In genomic region chr3:142418926-142419592, GRCh38 we compare ENCODE assay signal across 17 cellular contexts. TPM values are rescaled to one million over a fixed set of nuclear protein-coding genes. Genes with fewer than 3 reads are reported as not detected.
DNase-seq lines count a peak whose midpoint lies in the region; ATAC-seq and TF ChIP-seq lines count a peak whose summit lies in the region.
"Had no signal": no experiment of that assay in that cellular context is flagged by ENCODE, and none has a peak within 500 bp of the region (broad histone marks: within the 10 kb centered on the region; RNA-seq: fewer than 3 reads in every experiment).

No MANE protein-coding gene starts in this region.

- no peak for ATAC-seq in stimulated activated naive CD8-positive, alpha-beta T cell treated with anti-CD3 and anti-CD28 coated beads, Interleukin-15, amount 100 ng/mL, for 72 hours
- no peak for ATAC-seq in GM21723 (IDR thresholded peaks at IDR 0.05; ENCODE audit: unreplicated experiment)
- ATAC-seq: A549 had no signal

- H3K27ac Mint-ChIP-seq in stimulated activated naive CD8-positive, alpha-beta T cell treated with anti-CD3 and anti-CD28 coated beads, Interleukin-15, Interleukin-2, amounts not matched to agents 100 ng/mL and 50 ng/mL, for 24 hours: peak overlapping the region; percentile 36
- H3K27ac Mint-ChIP-seq in stimulated activated naive CD8-positive, alpha-beta T cell treated with anti-CD3 and anti-CD28 coated beads, Interleukin-15, amount 100 ng/mL, for 72 hours: no peak overlapping the region
- H3K27ac Mint-ChIP-seq in type B pancreatic cell: peak overlapping the region; percentile 68

- H3K9me3 Mint-ChIP-seq in stimulated activated naive CD8-positive, alpha-beta T cell treated with anti-CD3 and anti-CD28 coated beads, Interleukin-15, Interleukin-2, amounts not matched to agents 100 ng/mL and 50 ng/mL, for 24 hours: no peaks in the 10 kb centered on the region
- no peaks in the 10 kb centered on the region for H3K9me3 Mint-ChIP-seq in stimulated activated naive CD8-positive, alpha-beta T cell treated with anti-CD3 and anti-CD28 coated beads, Interleukin-15, amount 100 ng/mL, for 72 hours
- H3K9me3 Mint-ChIP-seq in type B pancreatic cell: no peaks in the 10 kb centered on the region

- no peak for DNase-seq in stimulated activated naive CD8-positive, alpha-beta T cell treated with anti-CD3 and anti-CD28 coated beads, Interleukin-15, amount 100 ng/mL, for 72 hours
- DNase-seq in cardiac fibroblast (ENCODE audit: low read depth in 2 of 2): peak; percentile 0 to 3
- peak; percentile 56 for DNase-seq in islet precursor cell
- DNase-seq in type B pancreatic cell (ENCODE audit: extremely low spot score, unreplicated experiment): no peak
- no peak for DNase-seq in SKM-1 treated with dmso at 0.1 percent for 144 hours (lab: John Stamatoyannopoulos, UW; ENCODE audit: unreplicated experiment)
- no peak for DNase-seq in MV-4-11 (lab: John Stamatoyannopoulos, UW)
- DNase-seq: BE2C, DND-41, NCI-H1105, NCI-H146, NCI-H2029 treated with DMSO at 0.1 percent for 48 hours, NCI-H226, NCI-H524, Peyer's patch had no signal

- no peaks in the 10 kb centered on the region for H3K4me1 Mint-ChIP-seq in stimulated activated naive CD8-positive, alpha-beta T cell treated with anti-CD3 and anti-CD28 coated beads, Interleukin-15, Interleukin-2, amounts not matched to agents 100 ng/mL and 50 ng/mL, for 24 hours (ENCODE audit: low read depth)
- H3K4me1 Mint-ChIP-seq in stimulated activated naive CD8-positive, alpha-beta T cell treated with anti-CD3 and anti-CD28 coated beads, Interleukin-15, amount 100 ng/mL, for 72 hours: no peaks in the 10 kb centered on the region
- H3K4me1 Mint-ChIP-seq in type B pancreatic cell (ENCODE audit: unreplicated experiment): no peaks in the 10 kb centered on the region

- peaks cover 55% of the 10 kb centered on the region for H3K36me3 Mint-ChIP-seq in stimulated activated naive CD8-positive, alpha-beta T cell treated with anti-CD3 and anti-CD28 coated beads, Interleukin-15, Interleukin-2, amounts not matched to agents 100 ng/mL and 50 ng/mL, for 24 hours (ENCODE audit: low read depth)
- peaks cover 19% of the 10 kb centered on the region for H3K36me3 Mint-ChIP-seq in type B pancreatic cell

- no peak overlapping the region for H3K4me3 ChIP-seq in cardiac fibroblast (replicated peaks in 1 of 2; ENCODE audit: low read depth in 2 of 2, low read length in 2 of 2)
- H3K4me3 ChIP-seq: A549, Peyer's patch had no signal

- H3K27me3 Mint-ChIP-seq in stimulated activated naive CD8-positive, alpha-beta T cell treated with anti-CD3 and anti-CD28 coated beads, Interleukin-15, Interleukin-2, amounts not matched to agents 100 ng/mL and 50 ng/mL, for 24 hours: no peaks in the 10 kb centered on the region
- no peaks in the 10 kb centered on the region for H3K27me3 Mint-ChIP-seq in stimulated activated naive CD8-positive, alpha-beta T cell treated with anti-CD3 and anti-CD28 coated beads, Interleukin-15, amount 100 ng/mL, for 72 hours
- H3K27me3 Mint-ChIP-seq in type B pancreatic cell: no peaks in the 10 kb centered on the region

- H3K4me3 Mint-ChIP-seq in stimulated activated naive CD8-positive, alpha-beta T cell treated with anti-CD3 and anti-CD28 coated beads, Interleukin-15, Interleukin-2, amounts not matched to agents 100 ng/mL and 50 ng/mL, for 24 hours: no peak overlapping the region
- no peak overlapping the region for H3K4me3 Mint-ChIP-seq in stimulated activated naive CD8-positive, alpha-beta T cell treated with anti-CD3 and anti-CD28 coated beads, Interleukin-15, amount 100 ng/mL, for 72 hours
- H3K4me3 Mint-ChIP-seq in type B pancreatic cell: no peak overlapping the region

- TF ChIP-seq CTCF in cardiac fibroblast (IDR thresholded peaks at IDR 0.05; ENCODE audit: low read depth, low read length) (no peak), type B pancreatic cell (conservative IDR thresholded peaks at IDR 0.05) (no peak)

RNA-seq across cellular contexts. Expression of gene XRN1, which starts 28.8 kb away (rescaled TPM):
- 28.1 and 39.3 TPM in 2 replicates for total RNA-seq in type B pancreatic cell (ENCODE audit: low replicate concordance)

Comparison
In these comparisons a context has a peak if more than half of its experiments do, and no peak if none do; other contexts are left out.
1. H3K27ac Mint-ChIP-seq: peak in stimulated activated naive CD8-positive, alpha-beta T cell treated with anti-CD3 and anti-CD28 coated beads, Interleukin-15, Interleukin-2, amounts not matched to agents 100 ng/mL and 50 ng/mL, for 24 hours (single experiment) and type B pancreatic cell (single experiment); none in stimulated activated naive CD8-positive, alpha-beta T cell treated with anti-CD3 and anti-CD28 coated beads, Interleukin-15, amount 100 ng/mL, for 72 hours (0 of 2).
2. DNase-seq: peak in cardiac fibroblast (2 of 2) and islet precursor cell (single experiment); none in stimulated activated naive CD8-positive, alpha-beta T cell treated with anti-CD3 and anti-CD28 coated beads, Interleukin-15, amount 100 ng/mL, for 72 hours (0 of 2), type B pancreatic cell (single experiment), SKM-1 treated with dmso at 0.1 percent for 144 hours (single experiment) and MV-4-11 (single experiment).